Comparison of ENCODE assay signal across 12 cellular contexts in genomic region chr21:33951276-33952178, GRCh38. TPM values are rescaled to one million over a fixed set of nuclear protein-coding genes. Genes with fewer than 3 reads are reported as not detected.
DNase-seq lines count a peak whose midpoint lies in the region; ATAC-seq and TF ChIP-seq lines count a peak whose summit lies in the region.
"Had no signal": no experiment of that assay in that cellular context is flagged by ENCODE, and none has a peak within 500 bp of the region (broad histone marks: within the 10 kb centered on the region; RNA-seq: fewer than 3 reads in every experiment).

No MANE protein-coding gene starts in this region.

- no peaks in the 10 kb centered on the region for H3K27me3 ChIP-seq in CD8-positive, alpha-beta T cell (ENCODE audit: insufficient read depth, low read length)
- no peaks in the 10 kb centered on the region for H3K27me3 ChIP-seq in OCI-LY3 (ENCODE audit: low read depth, low read length)
- H3K27me3 ChIP-seq in osteoblast (ENCODE audit: insufficient read depth, low read length), result no peaks in the 10 kb centered on the region
- H3K27me3 ChIP-seq: neutrophil had no signal

- peak overlapping the region; percentile 93 for H3K27ac Mint-ChIP-seq in CD8-positive, alpha-beta T cell
- H3K27ac Mint-ChIP-seq in brain, result peak overlapping the region in 3 of 5 experiments; percentile 34 to 74 (median 47)
- H3K27ac Mint-ChIP-seq: GM23338 had no signal

- POLR2A ChIA-PET in CD8-positive, alpha-beta T cell (lab: Charles Lee), result interaction anchor here (0.7 to 4.5 kb wide), 3 partner anchors 11 to 20 kb away, joined by 3 to 251 read pairs (median 3); no protein-coding TSS in a partner anchor

- intact Hi-C loops in CD8-positive, alpha-beta T cell (cut with DNase I, micrococcal nuclease), result loop anchor here (1.0 kb wide), 2 partner anchors 8 to 23 kb away; no protein-coding TSS in a partner anchor

- peaks cover 73% of the 10 kb centered on the region for H3K4me1 Mint-ChIP-seq in CD8-positive, alpha-beta T cell (ENCODE audit: low read depth)
- H3K4me1 Mint-ChIP-seq in brain, result peaks cover 41% of the 10 kb centered on the region

- peaks cover 24% of the 10 kb centered on the region for H3K36me3 Mint-ChIP-seq in CD8-positive, alpha-beta T cell
- H3K36me3 Mint-ChIP-seq in brain, result no peaks in the 10 kb centered on the region

- peak overlapping the region; percentile 82 for H3K4me3 Mint-ChIP-seq in CD8-positive, alpha-beta T cell
- no peak overlapping the region for H3K4me3 Mint-ChIP-seq in brain
- H3K4me3 Mint-ChIP-seq: GM23338 had no signal

- ATAC-seq in CD8-positive, alpha-beta T cell, result no peak
- ATAC-seq in omental fat pad (ENCODE audit: low FRiP score), result no peak
- ATAC-seq: GM23338 had no signal

- H3K4me2 ChIP-seq in OCI-LY3 (ENCODE audit: low read length), result peak overlapping the region; percentile 76
- no peak overlapping the region for H3K4me2 ChIP-seq in osteoblast (ENCODE audit: insufficient read depth, low read length)
- H3K4me2 ChIP-seq: GM23338 had no signal

- CTCF ChIA-PET in CD8-positive, alpha-beta T cell (lab: Charles Lee), result interaction anchor here (0.9 to 4.4 kb wide), 2 partner anchors 27 to 396 kb away, joined by 3 to 39 read pairs; no protein-coding TSS in a partner anchor

- H3K27me3 Mint-ChIP-seq in CD8-positive, alpha-beta T cell (ENCODE audit: low read depth), result no peaks in the 10 kb centered on the region
- peaks cover 2% of the 10 kb centered on the region for H3K27me3 Mint-ChIP-seq in brain

- no peak overlapping the region for H3K4me3 ChIP-seq in CD8-positive, alpha-beta T cell (ENCODE audit: low read depth, low read length)
- peak overlapping the region; percentile 53 for H3K4me3 ChIP-seq in OCI-LY3 (ENCODE audit: low read length)
- no peak overlapping the region for H3K4me3 ChIP-seq in osteoblast (ENCODE audit: insufficient read depth, low read length)
- H3K4me3 ChIP-seq: GM23338 had no signal

- H3K79me2 ChIP-seq in OCI-LY3 (ENCODE audit: low read length) (no peaks in the 10 kb centered on the region), osteoblast (ENCODE audit: insufficient read depth, low read length) (no peaks in the 10 kb centered on the region)

- no peaks in the 10 kb centered on the region for H3K9me3 Mint-ChIP-seq in CD8-positive, alpha-beta T cell
- peaks cover 0 to 11% (median 7%) of the 10 kb centered on the region in 5 experiments for H3K9me3 Mint-ChIP-seq in brain
- H3K9me3 Mint-ChIP-seq: GM23338 had no signal

- peak overlapping the region; percentile 31; the same call in 1 of the 2 replicates for H3K9ac ChIP-seq in OCI-LY3 (ENCODE audit: low read length)

- H4K20me1 ChIP-seq in OCI-LY3 (ENCODE audit: insufficient read depth, low read length) (no peaks in the 10 kb centered on the region), osteoblast (ENCODE audit: insufficient read depth, low read length) (no peaks in the 10 kb centered on the region)

- H3K4me1 ChIP-seq in CD8-positive, alpha-beta T cell (ENCODE audit: insufficient read depth, low read length), result peaks cover 76% of the 10 kb centered on the region
- peaks cover 62% of the 10 kb centered on the region for H3K4me1 ChIP-seq in OCI-LY3 (ENCODE audit: low read length)
- H3K4me1 ChIP-seq in osteoblast (ENCODE audit: insufficient read depth, low read length), result peaks cover 25% of the 10 kb centered on the region

- no peak for TF ChIP-seq CTCF in CD8-positive, alpha-beta T cell (IDR thresholded peaks at IDR 0.05)
- TF ChIP-seq CTCF in OCI-LY3 (IDR thresholded peaks at IDR 0.05; ENCODE audit: low read depth, low read length) (no peak), brain (conservative IDR thresholded peaks at IDR 0.05) (no peak), osteoblast (IDR thresholded peaks at IDR 0.05; ENCODE audit: extremely low read depth, low read depth, low read length) (no peak), omental fat pad (IDR thresholded peaks at IDR 0.05) (no peak)

- DNase-seq in CD8-positive, alpha-beta T cell, result no peak
- DNase-seq in osteoblast (ENCODE audit: insufficient read length, low spot score, missing footprints), result no peak
- DNase-seq in NCI-H526 (lab: John Stamatoyannopoulos, UW), result no peak
- DNase-seq in omental fat pad (ENCODE audit: low spot score), result no peak
- no peak for DNase-seq in Ammon's horn (ENCODE audit: low spot score)
- DNase-seq in SIG-M5 treated with dmso at 0.1 percent for 504 hours (lab: John Stamatoyannopoulos, UW; ENCODE audit: unreplicated experiment), result no peak
- DNase-seq: activated CD4-positive, alpha-beta T cell treated with anti-CD3 and anti-CD28 coated beads, Interleukin-2, amount 50 U/mL, for 48 hours; NCI-H187 treated with DMSO at 0.1 percent for 48 hours had no signal

- peak overlapping the region; percentile 77; the same call in 1 of the 2 replicates for H2AFZ ChIP-seq in OCI-LY3 (ENCODE audit: low read depth, low read length)
- peak overlapping the region; percentile 67 for H2AFZ ChIP-seq in osteoblast (ENCODE audit: low read length)
- H2AFZ ChIP-seq: GM23338 had no signal

- H3K9me3 ChIP-seq in CD8-positive, alpha-beta T cell (ENCODE audit: low read length), result no peaks in the 10 kb centered on the region
- H3K9me3 ChIP-seq in OCI-LY3 (ENCODE audit: insufficient read depth, low read length), result peaks cover 3% of the 10 kb centered on the region; the same call in 1 of the 2 replicates
- H3K9me3 ChIP-seq in osteoblast (ENCODE audit: low read depth, low read length), result no peaks in the 10 kb centered on the region
- H3K9me3 ChIP-seq: neutrophil had no signal

- no peaks in the 10 kb centered on the region for H3K36me3 ChIP-seq in CD8-positive, alpha-beta T cell (ENCODE audit: insufficient read depth, low read length)
- no peaks in the 10 kb centered on the region for H3K36me3 ChIP-seq in OCI-LY3 (replicated peaks; ENCODE audit: low read depth, low read length)
- H3K36me3 ChIP-seq in osteoblast (ENCODE audit: insufficient read depth, low read length), result no peaks in the 10 kb centered on the region
- H3K36me3 ChIP-seq: neutrophil had no signal

- H3K27ac ChIP-seq in CD8-positive, alpha-beta T cell (ENCODE audit: low read depth, low read length), result peak overlapping the region; percentile 13
- peak overlapping the region; percentile 54 for H3K27ac ChIP-seq in OCI-LY3 (ENCODE audit: low read length)
- peak overlapping the region; percentile 54 for H3K27ac ChIP-seq in osteoblast (ENCODE audit: low read depth, low read length)
- H3K27ac ChIP-seq: neutrophil had no signal

RNA-seq across cellular contexts. Expression of gene ATP5PO, which starts 35.9 kb away (rescaled TPM):
- total RNA-seq in CD8-positive, alpha-beta T cell, result 100 to 1,000 TPM; 129 to 143 TPM
- 340 TPM for polyA plus RNA-seq in brain (ENCODE audit: insufficient read depth, low read depth, low replicate concordance)
- 115 and 128 TPM in 2 replicates for total RNA-seq in osteoblast
- 100 to 1,000 TPM; 143 to 223 (median 219) TPM for total RNA-seq in omental fat pad
